In the genomic region with DNA sequence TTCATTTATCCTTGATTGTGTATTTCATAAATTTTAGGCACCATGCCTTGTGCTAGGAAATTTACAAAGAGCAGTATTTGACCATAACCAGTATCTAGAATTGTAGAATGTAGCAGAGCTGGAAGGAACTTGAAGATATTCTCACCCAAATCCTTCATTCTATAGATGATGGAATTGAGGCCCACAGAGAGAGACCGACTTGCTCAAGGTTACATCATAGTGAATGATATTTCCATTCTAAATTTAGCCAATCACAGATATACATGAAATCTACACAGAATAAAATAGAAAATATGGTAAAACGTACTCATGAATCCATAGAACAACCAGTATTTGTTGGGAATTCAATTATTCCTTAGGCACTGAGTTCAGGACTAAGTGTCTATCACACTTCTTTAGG, we compare ENCODE assay signal across 24 cellular contexts.
"Had no signal": no experiment of that assay in that cellular context is flagged by ENCODE, and none has a peak within 500 bp of the region (broad histone marks: within the 10 kb centered on the region; RNA-seq: fewer than 3 reads in every experiment).

No MANE protein-coding gene starts in this region.

- H3K4me1 Mint-ChIP-seq: endodermal cell, mesothelial cell of epicardium, naive B cell had no signal

- ATAC-seq: effector memory CD8-positive, alpha-beta T cell; esophagus mucosa; gastrocnemius medialis; heart right ventricle; left cardiac atrium; left lung; left ventricle myocardium superior; lower lobe of right lung; mucosa of descending colon; naive thymus-derived CD8-positive, alpha-beta T cell had no signal

- H3K27ac ChIP-seq: epithelial cell of prostate, esophagus squamous epithelium, gastrocnemius medialis, heart right ventricle, left lung, lower lobe of right lung had no signal

- H3K4me1 ChIP-seq: esophagus squamous epithelium, left lung, lower lobe of right lung had no signal

- H3K9me3 Mint-ChIP-seq: effector memory CD8-positive, alpha-beta T cell had no signal

- H3K36me3 ChIP-seq: esophagus squamous epithelium, gastrocnemius medialis, heart right ventricle, left lung, lower lobe of right lung had no signal

- H3K27me3 ChIP-seq: esophagus squamous epithelium, gastrocnemius medialis, heart right ventricle, left lung had no signal

- DNase-seq: cortex of kidney; effector CD8-positive, alpha-beta T cell; effector memory CD8-positive, alpha-beta T cell; endodermal cell; esophagus squamous epithelium; foreskin fibroblast; foreskin melanocyte; gastrocnemius medialis; glutamatergic neuron; head of caudate nucleus; heart right ventricle; hippocampal formation; left cardiac atrium; left lung; left ventricle myocardium superior; lower lobe of right lung; mesenchymal stem cell; mucosa of descending colon; naive B cell; naive thymus-derived CD8-positive, alpha-beta T cell had no signal

- H3K27ac Mint-ChIP-seq: dendritic cell treated with granulocyte-macrophage colony-stimulating factor and Interleukin-4, amounts not matched to agents 40 ng/mL and 50 ng/mL, for 4 days; effector memory CD8-positive, alpha-beta T cell; endodermal cell; mesothelial cell of epicardium; naive B cell had no signal

- H3K4me3 ChIP-seq: esophagus squamous epithelium, gastrocnemius medialis, heart right ventricle, left lung, lower lobe of right lung, mucosa of descending colon had no signal

- H3K4me3 Mint-ChIP-seq: dendritic cell treated with granulocyte-macrophage colony-stimulating factor and Interleukin-4, amounts not matched to agents 40 ng/mL and 50 ng/mL, for 4 days; effector memory CD8-positive, alpha-beta T cell; endodermal cell; mesothelial cell of epicardium; naive B cell; naive thymus-derived CD8-positive, alpha-beta T cell had no signal

- H3K27me3 Mint-ChIP-seq: effector memory CD8-positive, alpha-beta T cell; naive B cell; naive thymus-derived CD8-positive, alpha-beta T cell had no signal
